ENCODE assay signal across 34 cellular contexts in the genomic region with DNA sequence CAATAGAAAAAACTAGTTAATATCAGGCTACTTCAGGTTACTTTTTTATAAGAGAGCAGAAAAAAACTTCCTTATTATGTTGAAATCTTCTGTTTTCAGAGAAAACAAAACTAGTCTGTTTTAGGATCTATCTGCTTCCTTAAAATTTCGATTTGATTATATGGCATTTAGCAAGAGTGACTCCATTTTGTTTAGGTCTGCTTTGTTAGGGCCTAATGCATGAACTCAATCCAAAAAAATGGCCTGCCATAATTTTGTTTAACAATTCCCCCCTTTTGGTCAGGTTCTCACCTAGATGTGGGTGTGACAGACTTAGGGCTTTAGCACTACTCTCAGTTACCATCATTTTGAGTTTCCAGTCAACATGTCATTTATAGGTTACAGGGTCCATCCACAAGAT.
"Had no signal": no experiment of that assay in that cellular context is flagged by ENCODE, and none has a peak within 500 bp of the region (broad histone marks: within the 10 kb centered on the region; RNA-seq: fewer than 3 reads in every experiment).

No MANE protein-coding gene starts in this region.

- H3K9me3 ChIP-seq: MG63 had no signal

- H3K36me3 ChIP-seq: MG63 had no signal

- H3K27ac ChIP-seq: KMS-11 had no signal

- H3K4me3 ChIP-seq: MG63 had no signal

- H3K27me3 ChIP-seq: MG63 had no signal

- H3K4me2 ChIP-seq: KMS-11 had no signal

- DNase-seq: Karpas-422, Kasumi-1, MG63, MM.1S, NCI-H1048, NCI-H1092, NCI-H1092 treated with DMSO at 0.1 percent for 48 hours, NCI-H1105, NCI-H1105 treated with DMSO at 0.1 percent for 48 hours, NCI-H1417, NCI-H1417 treated with DMSO at 0.1 percent for 48 hours, NCI-H1436, NCI-H1436 treated with DMSO at 0.1 percent for 48 hours, NCI-H146, NCI-H1694, NCI-H1694 treated with DMSO at 0.1 percent for 48 hours, NCI-H187, NCI-H187 treated with DMSO at 0.1 percent for 48 hours, NCI-H1930, NCI-H2029, NCI-H2029 treated with DMSO at 0.1 percent for 48 hours, NCI-H2081, NCI-H2081 treated with DMSO at 0.1 percent for 48 hours, NCI-H2107, NCI-H2171, NCI-H2171 treated with DMSO at 0.1 percent for 48 hours, NCI-H2227 treated with DMSO at 0.1 percent for 48 hours, NCI-H345, NCI-H446, NCI-H446 treated with DMSO at 0.1 percent for 48 hours, NCI-H510A, NCI-H510A treated with DMSO at 0.1 percent for 48 hours, NCI-H524 had no signal

- H3K9ac ChIP-seq: KMS-11 had no signal
